In genomic region chr13:85031771-85032170, GRCh38 we compare ENCODE assay signal across 13 cellular contexts.
DNase-seq lines count a peak whose midpoint lies in the region; ATAC-seq and TF ChIP-seq lines count a peak whose summit lies in the region.
"Had no signal": no experiment of that assay in that cellular context is flagged by ENCODE, and none has a peak within 500 bp of the region (broad histone marks: within the 10 kb centered on the region; RNA-seq: fewer than 3 reads in every experiment).

No MANE protein-coding gene starts in this region.

- TF ChIP-seq RAD21 in Ishikawa (IDR thresholded peaks at IDR 0.05; ENCODE audit: low read depth): no peak

- peak; percentile 54 for DNase-seq in islet precursor cell
- DNase-seq: BE2C; CD4-positive, alpha-beta memory T cell; DMS79 had no signal

- peak; percentile 19; the same call in 1 of the 3 replicates for ATAC-seq in SK-N-SH treated with all-trans-retinoic acid at 6 μM for 48 hours
- no peak for ATAC-seq in HG03460 (IDR thresholded peaks at IDR 0.05; ENCODE audit: unreplicated experiment)
- ATAC-seq in GM19455 (IDR thresholded peaks at IDR 0.05; ENCODE audit: unreplicated experiment): no peak
- no peak for ATAC-seq in GM18519 (IDR thresholded peaks at IDR 0.05; ENCODE audit: low FRiP score, unreplicated experiment)
- no peak for ATAC-seq in HG02623 (IDR thresholded peaks at IDR 0.05; ENCODE audit: unreplicated experiment)
- ATAC-seq: A549, GM12878, HepG2 had no signal

- TF ChIP-seq EP300 in Ishikawa (IDR thresholded peaks at IDR 0.05; ENCODE audit: borderline replicate concordance): peak; percentile 44; the same call in 1 of the 2 replicates

TF ChIP-seq in Ishikawa, 13 proteins besides CTCF, POLR2A, EP300 and RAD21:
- TF ChIP-seq MAX (IDR thresholded peaks at IDR 0.05) (no peak), TEAD4 (IDR thresholded peaks at IDR 0.05) (peak; percentile 78), NFIC (IDR thresholded peaks at IDR 0.05) (peak; percentile 38; the same call in 1 of the 2 replicates)
TF ChIP-seq in Ishikawa: peak in this region for 2.

TF ChIP-seq in SK-N-SH treated with all-trans-retinoic acid at 6 μM for 48 hours, 23 proteins besides CTCF, POLR2A, EP300 and RAD21:
- TF ChIP-seq ISL1 (CRISPR knock-in tag; IDR thresholded peaks at IDR 0.05): 0 out of 2 replicates have a peak, but pooled peaks have one; percentile 8
- no peak for TF ChIP-seq ESRRG (CRISPR knock-in tag; IDR thresholded peaks at IDR 0.05)
